ENCODE assay signal across 11 cellular contexts in the genomic region with DNA sequence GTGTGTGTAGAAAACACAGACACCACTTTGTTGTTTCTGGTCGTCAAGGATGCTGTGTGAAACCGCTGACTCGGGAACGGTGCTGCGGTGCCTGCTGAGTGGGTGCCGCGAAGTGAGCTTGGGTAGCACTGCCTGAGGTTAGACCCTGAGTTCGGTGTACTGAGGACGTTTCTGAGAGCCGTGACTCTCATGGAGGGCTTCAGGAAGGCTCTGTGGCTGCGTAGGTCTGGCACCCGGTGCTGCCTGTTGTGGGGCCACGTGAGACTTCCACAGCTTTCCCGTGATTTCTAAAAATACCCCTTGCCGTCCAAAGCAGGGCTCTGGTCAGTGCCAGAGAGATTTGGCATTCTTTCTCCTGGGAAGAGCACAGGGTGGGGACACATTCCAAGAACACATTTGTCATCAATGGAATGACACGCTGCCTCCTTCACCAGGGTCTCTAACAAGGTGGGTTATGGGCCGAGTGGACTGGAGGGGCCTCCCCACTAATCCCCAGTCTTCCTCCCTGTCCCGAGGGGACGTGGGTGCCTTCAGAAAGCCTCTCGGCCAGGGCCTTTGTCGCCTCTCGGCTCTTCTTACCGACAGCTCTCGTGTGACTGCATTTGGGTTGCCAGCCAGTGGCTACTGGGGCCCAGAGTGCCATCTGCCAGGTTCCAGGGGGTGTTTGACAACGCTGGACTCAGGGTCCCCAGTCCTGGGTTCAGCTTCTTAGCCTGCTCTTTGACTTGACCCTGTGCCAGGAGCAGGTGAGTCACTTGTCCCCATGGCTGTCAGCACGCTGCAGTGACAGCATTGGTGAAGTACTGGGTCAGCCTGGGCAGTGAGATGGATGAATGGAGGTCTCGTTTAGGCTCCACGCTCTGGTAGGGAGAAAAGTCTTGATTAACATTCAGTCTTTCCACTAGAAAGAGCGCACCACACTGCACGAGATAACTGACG.
DNase-seq lines count a peak whose midpoint lies in the region; ATAC-seq and TF ChIP-seq lines count a peak whose summit lies in the region.
"Had no signal": no experiment of that assay in that cellular context is flagged by ENCODE, and none has a peak within 500 bp of the region (broad histone marks: within the 10 kb centered on the region; RNA-seq: fewer than 3 reads in every experiment).

No MANE protein-coding gene starts in this region.

- peaks cover 62% of the 10 kb centered on the region for H3K4me1 ChIP-seq in SJSA1 (replicated peaks)
- H3K4me1 ChIP-seq in heart left ventricle = peaks cover 8 to 72% (median 41%) of the 10 kb centered on the region in 12 donors

- 47 to 67% (median 63%) methylated on average over 25 to 31 of the region's 31 CpGs for WGBS in heart left ventricle, 4 donors

- H3K4me3 ChIP-seq in SJSA1 = no peak overlapping the region
- peak overlapping the region in 11 of 12 donors; percentile 8 to 54 (median 39) for H3K4me3 ChIP-seq in heart left ventricle
- H3K4me3 ChIP-seq: left lung had no signal

- DNase-seq in AG08395 (ENCODE audit: low spot score) = peak; percentile 51
- DNase-seq in SJSA1 (ENCODE audit: low read depth in 1 of 2, low spot score in 2 of 2) = no peak
- peak in 4 of 5 donors; percentile 68 to 92 (median 78) for DNase-seq in heart left ventricle
- DNase-seq in posterior vena cava (ENCODE audit: low spot score) = peak; percentile 80
- no peak for DNase-seq in NCI-H146 treated with DMSO at 0.1 percent for 48 hours (lab: John Stamatoyannopoulos, UW; ENCODE audit: unreplicated experiment)
- no peak for DNase-seq in nucleus accumbens (lab: John Stamatoyannopoulos, UW)
- DNase-seq: left lung, NCI-H345, RPMI8226 had no signal

- 0 out of 2 replicates have a peak overlapping the region, but pooled peaks have one; percentile 4 for H3K27ac ChIP-seq in SJSA1
- H3K27ac ChIP-seq in heart left ventricle = peak overlapping the region; percentile 84 to 98 (median 92)
- H3K27ac ChIP-seq: left lung had no signal

- intact Hi-C loops in heart left ventricle (cut with DNase I) = loop anchor here in 2 of 10 donors (5.0 kb wide), 2 partner anchors 37 to 62 kb away; partner anchors contain the start of gene SYNJ2 (in 2 of the 2)
- intact Hi-C loops in posterior vena cava (cut with DNase I) = no loop called here

- H3K9me3 ChIP-seq in SJSA1 (replicated peaks) = no peaks in the 10 kb centered on the region
- no peaks in the 10 kb centered on the region for H3K9me3 ChIP-seq in heart left ventricle
- H3K9me3 ChIP-seq: left lung had no signal

- ATAC-seq in heart left ventricle = peak; percentile 73 to 85 (median 74)
- ATAC-seq in HG03378 (IDR thresholded peaks at IDR 0.05; ENCODE audit: unreplicated experiment) = no peak
- no peak for ATAC-seq in HG02759 (IDR thresholded peaks at IDR 0.05; ENCODE audit: unreplicated experiment)
- ATAC-seq: left lung had no signal

- peak in 1 of 2 donors; percentile 71 for TF ChIP-seq POLR2A in heart left ventricle (IDR thresholded peaks at IDR 0.05)

- TF ChIP-seq CTCF in heart left ventricle (IDR thresholded peaks at IDR 0.05) = no peak

- H3K27me3 ChIP-seq in SJSA1 (replicated peaks) = no peaks in the 10 kb centered on the region
- no peaks in the 10 kb centered on the region for H3K27me3 ChIP-seq in heart left ventricle
- H3K27me3 ChIP-seq: left lung had no signal

- peaks cover 36% of the 10 kb centered on the region for H3K36me3 ChIP-seq in SJSA1
- peaks cover 0 to 21% (median 0%) of the 10 kb centered on the region in 9 donors for H3K36me3 ChIP-seq in heart left ventricle

Comparison
In these comparisons a context has a peak if more than half of its experiments do, and no peak if none do; other contexts are left out.
1. DNase-seq: peak in AG08395 (single experiment), heart left ventricle (4 of 5) and posterior vena cava (single experiment); none in SJSA1 (0 of 2), NCI-H146 treated with DMSO at 0.1 percent for 48 hours (single experiment) and nucleus accumbens (0 of 56).
2. ATAC-seq: peak in heart left ventricle (4 of 4); none in HG03378 (single experiment) and HG02759 (single experiment).